In the genomic region with DNA sequence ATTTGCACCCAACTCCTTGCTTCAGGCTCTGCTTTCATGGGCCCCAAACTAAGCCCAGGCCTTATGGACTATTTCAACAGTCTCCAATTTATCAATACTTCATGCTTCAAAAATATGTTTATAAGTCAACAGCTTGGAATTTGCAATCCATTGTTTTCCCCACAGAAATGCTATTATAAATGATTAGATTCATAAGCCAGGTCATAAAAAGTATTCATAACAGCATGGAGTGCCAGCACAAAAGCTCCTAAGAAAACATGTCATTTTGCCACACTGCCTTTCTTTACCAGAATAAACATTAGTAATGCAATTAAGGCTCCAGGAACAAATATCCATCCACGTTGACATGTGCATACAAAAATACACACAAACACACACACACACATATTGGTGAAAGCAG, we compare ENCODE assay signal across 16 cellular contexts. TPM values are rescaled to one million over a fixed set of nuclear protein-coding genes. Genes with fewer than 3 reads are reported as not detected.
DNase-seq lines count a peak whose midpoint lies in the region; ATAC-seq lines count a peak whose summit lies in the region.
"Had no signal": no experiment of that assay in that cellular context is flagged by ENCODE, and none has a peak within 500 bp of the region (broad histone marks: within the 10 kb centered on the region; RNA-seq: fewer than 3 reads in every experiment).

No MANE protein-coding gene starts in this region.

- H3K36me3 Mint-ChIP-seq in activated T-cell treated with anti-CD3 and anti-CD28 coated beads, Interleukin-2, amount 50 U/mL, for 24 hours (ENCODE audit: low read depth): peaks cover 10% of the 10 kb centered on the region
- peaks cover 9% of the 10 kb centered on the region for H3K36me3 Mint-ChIP-seq in activated T-helper 17 cell treated with anti-CD3 and anti-CD28 coated beads, Interleukin-2, amount 50 U/mL, for 72 hours (ENCODE audit: low read depth)
- H3K36me3 Mint-ChIP-seq in stimulated activated effector memory CD8-positive, alpha-beta T cell treated with anti-CD3 and anti-CD28 coated beads, Interleukin-12 subunit alpha, Interleukin-12 subunit beta, amount 100 ng/mL, for 72 hours: no peaks in the 10 kb centered on the region

- DNase-seq in activated T-cell treated with anti-CD3 and anti-CD28 coated beads, Interleukin-2, amount 50 U/mL, for 24 hours: no peak
- no peak for DNase-seq in activated T-cell treated with anti-CD3 and anti-CD28 coated beads for 4 hours
- peak; percentile 31 for DNase-seq in ELR (ENCODE audit: low read depth)
- no peak for DNase-seq in stimulated activated effector memory CD8-positive, alpha-beta T cell treated with anti-CD3 and anti-CD28 coated beads, Interleukin-12 subunit alpha, Interleukin-12 subunit beta, amount 100 ng/mL, for 72 hours (ENCODE audit: low spot score in 2 of 2)
- DNase-seq in NCI-H1092 (lab: John Stamatoyannopoulos, UW): no peak
- no peak for DNase-seq in epidermal melanocyte (ENCODE audit: insufficient read length, low spot score)
- no peak for DNase-seq in stimulated activated CD4-positive, alpha-beta T cell treated with anti-CD3 and anti-CD28 coated beads, Interleukin-1b, Interleukin-23, amount 100 ng/mL, for 48 hours
- DNase-seq: C1 segment of cervical spinal cord, H7, NCI-H1417 treated with DMSO at 0.1 percent for 48 hours, NCI-H2029, NCI-H2171, NCI-H446, NCI-H774 had no signal

- H3K27me3 Mint-ChIP-seq in activated T-cell treated with anti-CD3 and anti-CD28 coated beads, Interleukin-2, amount 50 U/mL, for 24 hours: no peaks in the 10 kb centered on the region
- no peaks in the 10 kb centered on the region for H3K27me3 Mint-ChIP-seq in activated T-helper 17 cell treated with anti-CD3 and anti-CD28 coated beads, Interleukin-2, amount 50 U/mL, for 72 hours

- H3K4me1 Mint-ChIP-seq in activated T-cell treated with anti-CD3 and anti-CD28 coated beads, Interleukin-2, amount 50 U/mL, for 24 hours (ENCODE audit: low read depth): peaks cover 91% of the 10 kb centered on the region
- H3K4me1 Mint-ChIP-seq in activated T-helper 17 cell treated with anti-CD3 and anti-CD28 coated beads, Interleukin-2, amount 50 U/mL, for 72 hours: peaks cover 46% of the 10 kb centered on the region
- peaks cover 74% of the 10 kb centered on the region for H3K4me1 Mint-ChIP-seq in stimulated activated effector memory CD8-positive, alpha-beta T cell treated with anti-CD3 and anti-CD28 coated beads, Interleukin-12 subunit alpha, Interleukin-12 subunit beta, amount 100 ng/mL, for 72 hours

- peak overlapping the region; percentile 15 for H3K27ac Mint-ChIP-seq in activated T-cell treated with anti-CD3 and anti-CD28 coated beads, Interleukin-2, amount 50 U/mL, for 24 hours
- peak overlapping the region; percentile 66 for H3K27ac Mint-ChIP-seq in activated T-helper 17 cell treated with anti-CD3 and anti-CD28 coated beads, Interleukin-2, amount 50 U/mL, for 72 hours
- H3K27ac Mint-ChIP-seq in stimulated activated effector memory CD8-positive, alpha-beta T cell treated with anti-CD3 and anti-CD28 coated beads, Interleukin-12 subunit alpha, Interleukin-12 subunit beta, amount 100 ng/mL, for 72 hours: peak overlapping the region; percentile 65

- H3K9me3 Mint-ChIP-seq in activated T-cell treated with anti-CD3 and anti-CD28 coated beads, Interleukin-2, amount 50 U/mL, for 24 hours: no peaks in the 10 kb centered on the region
- H3K9me3 Mint-ChIP-seq in activated T-helper 17 cell treated with anti-CD3 and anti-CD28 coated beads, Interleukin-2, amount 50 U/mL, for 72 hours: no peaks in the 10 kb centered on the region
- H3K9me3 Mint-ChIP-seq in stimulated activated effector memory CD8-positive, alpha-beta T cell treated with anti-CD3 and anti-CD28 coated beads, Interleukin-12 subunit alpha, Interleukin-12 subunit beta, amount 100 ng/mL, for 72 hours: no peaks in the 10 kb centered on the region

- no peak overlapping the region for H3K4me3 Mint-ChIP-seq in activated T-cell treated with anti-CD3 and anti-CD28 coated beads, Interleukin-2, amount 50 U/mL, for 24 hours
- peak overlapping the region; percentile 58 for H3K4me3 Mint-ChIP-seq in activated T-helper 17 cell treated with anti-CD3 and anti-CD28 coated beads, Interleukin-2, amount 50 U/mL, for 72 hours
- peak overlapping the region; percentile 36 for H3K4me3 Mint-ChIP-seq in stimulated activated effector memory CD8-positive, alpha-beta T cell treated with anti-CD3 and anti-CD28 coated beads, Interleukin-12 subunit alpha, Interleukin-12 subunit beta, amount 100 ng/mL, for 72 hours

- ATAC-seq in activated T-helper 17 cell treated with anti-CD3 and anti-CD28 coated beads, Interleukin-2, amount 50 U/mL, for 72 hours (replicated peaks): no peak
- no peak for ATAC-seq in stimulated activated effector memory CD8-positive, alpha-beta T cell treated with anti-CD3 and anti-CD28 coated beads, Interleukin-12 subunit alpha, Interleukin-12 subunit beta, amount 100 ng/mL, for 72 hours
- ATAC-seq: A549 had no signal

RNA-seq across cellular contexts. Expression of a gene that starts 30.1 kb away (rescaled TPM):
- 10 to 100 TPM; 57.6 to 70.6 TPM for total RNA-seq in activated T-helper 17 cell treated with anti-CD3 and anti-CD28 coated beads, Interleukin-2, amount 50 U/mL, for 72 hours

Comparison
In these comparisons a context has a peak if more than half of its experiments do, and no peak if none do; other contexts are left out.
1. H3K27ac Mint-ChIP-seq: peak in every context shown above with its lines; median percentile 66 in activated T-helper 17 cell treated with anti-CD3 and anti-CD28 coated beads, Interleukin-2, amount 50 U/mL, for 72 hours; 65 in stimulated activated effector memory CD8-positive, alpha-beta T cell treated with anti-CD3 and anti-CD28 coated beads, Interleukin-12 subunit alpha, Interleukin-12 subunit beta, amount 100 ng/mL, for 72 hours; 15 in activated T-cell treated with anti-CD3 and anti-CD28 coated beads, Interleukin-2, amount 50 U/mL, for 24 hours.